In the genomic region with DNA sequence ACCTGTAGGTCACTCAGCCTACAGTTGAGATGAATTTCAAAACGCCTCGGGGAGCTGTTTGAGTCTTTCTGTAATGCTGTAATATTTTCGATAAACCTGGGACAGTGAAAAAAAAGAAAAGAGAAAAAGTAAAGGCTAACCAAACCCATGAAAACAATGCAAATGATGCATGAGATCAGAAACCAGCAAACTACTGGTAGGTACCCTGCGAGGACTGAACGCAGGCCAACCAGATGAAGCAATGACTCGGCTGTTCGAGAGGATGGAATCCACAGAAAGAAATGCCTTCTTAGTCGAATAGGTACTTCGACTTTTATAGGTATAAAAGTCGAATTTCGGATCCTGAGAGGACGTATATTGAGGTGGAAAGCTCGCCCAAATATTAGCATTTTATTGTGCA, we compare ENCODE assay signal across 8 cellular contexts. TPM values are rescaled to one million over a fixed set of nuclear protein-coding genes. Genes with fewer than 3 reads are reported as not detected.
DNase-seq lines count a peak whose midpoint lies in the region; ATAC-seq and TF ChIP-seq lines count a peak whose summit lies in the region.

No MANE protein-coding gene starts in this region.

- ATAC-seq in GM23338, result peak; percentile 66
- peak; percentile 38 for ATAC-seq in gastroesophageal sphincter
- ATAC-seq in HG03565 (IDR thresholded peaks at IDR 0.05; ENCODE audit: unreplicated experiment), result no peak

- 20 to 24% methylated on average over 13 of the region's 13 CpGs for WGBS in gastroesophageal sphincter (ENCODE audit: low coverage in 1 of 2), 2 donors
- 19% methylated on average over 13 of the region's 13 CpGs for WGBS in prostate gland

- no peak for TF ChIP-seq EP300 in gastroesophageal sphincter (IDR thresholded peaks at IDR 0.05)

- H3K4me2 ChIP-seq in GM23338, result peak overlapping the region; percentile 98

- no peaks in the 10 kb centered on the region for H3K9me3 ChIP-seq in WERI-Rb-1 (ENCODE audit: severe bottlenecking)
- H3K9me3 ChIP-seq in gastroesophageal sphincter, result no peaks in the 10 kb centered on the region
- H3K9me3 ChIP-seq in prostate gland, result no peaks in the 10 kb centered on the region

- intact Hi-C loops in prostate gland (cut with DNase I), result no loop called here

- peaks cover 17% of the 10 kb centered on the region for H3K27me3 Mint-ChIP-seq in GM23338 (ENCODE audit: insufficient read depth, low read depth, poor library complexity)

- H3K79me2 ChIP-seq in GM23338 (replicated peaks; ENCODE audit: insufficient read depth), result peaks cover 39% of the 10 kb centered on the region

- H3K27ac Mint-ChIP-seq in GM23338, result peak overlapping the region; percentile 98

- H3K27me3 ChIP-seq in GM23338 (ENCODE audit: insufficient read depth), result no peaks in the 10 kb centered on the region
- H3K27me3 ChIP-seq in WERI-Rb-1 (ENCODE audit: insufficient read depth, low read depth, severe bottlenecking), result no peaks in the 10 kb centered on the region
- H3K27me3 ChIP-seq in gastroesophageal sphincter, result no peaks in the 10 kb centered on the region
- H3K27me3 ChIP-seq in prostate gland (replicated peaks; ENCODE audit: insufficient read depth), result no peaks in the 10 kb centered on the region

- H3K4me3 ChIP-seq in AG09309 (ENCODE audit: control insufficient read depth, low read depth, low read length), result peak overlapping the region; percentile 76
- peak overlapping the region; percentile 97 for H3K4me3 ChIP-seq in GM23338
- H3K4me3 ChIP-seq in WERI-Rb-1 (ENCODE audit: low read depth, low read length), result peak overlapping the region; percentile 87
- peak overlapping the region; percentile 49 to 70 for H3K4me3 ChIP-seq in gastroesophageal sphincter
- peak overlapping the region; percentile 64 to 71 for H3K4me3 ChIP-seq in prostate gland

- H3F3A ChIP-seq in GM23338 (replicated peaks; ENCODE audit: low read depth), result no peaks in the 10 kb centered on the region; the same call in 1 of the 2 replicates

- H3K9me2 ChIP-seq in GM23338 (ENCODE audit: insufficient read depth), result no peaks in the 10 kb centered on the region

- H3K4me1 ChIP-seq in GM23338 (ENCODE audit: insufficient read depth), result peaks cover 16% of the 10 kb centered on the region; the same call in 1 of the 2 replicates
- H3K4me1 ChIP-seq in gastroesophageal sphincter, result peaks cover 0 to 20% (median 6%) of the 10 kb centered on the region in 3 donors
- no peaks in the 10 kb centered on the region for H3K4me1 ChIP-seq in prostate gland (replicated peaks)

- DNase-seq in AG09309 (ENCODE audit: low read depth) (no peak), GM23338 (ENCODE audit: low spot score) (peak; percentile 63), WERI-Rb-1 (no peak), prostate gland (ENCODE audit: low spot score) (no peak), A172 (ENCODE audit: low spot score) (no peak)
- no peak for DNase-seq in activated effector memory CD4-positive, alpha-beta T cell treated with anti-CD3 and anti-CD28 coated beads, Interleukin-2, amount 50 U/mL, for 16 hours

- peak overlapping the region; percentile 34 for H2AFZ ChIP-seq in GM23338

- peaks cover 14% of the 10 kb centered on the region for H3K4me1 Mint-ChIP-seq in GM23338

- peak overlapping the region; percentile 95 for H3K4me3 Mint-ChIP-seq in GM23338

- peaks cover 20% of the 10 kb centered on the region; the same call in 2 of the 3 replicates for H3K36me3 Mint-ChIP-seq in GM23338 (ENCODE audit: low read depth)

- no peak for TF ChIP-seq POLR2A in gastroesophageal sphincter (IDR thresholded peaks at IDR 0.05)
- TF ChIP-seq POLR2A in prostate gland (IDR thresholded peaks at IDR 0.05), result no peak

- H3K36me3 ChIP-seq in GM23338 (ENCODE audit: insufficient read depth) (peaks cover 3% of the 10 kb centered on the region; the same call in 1 of the 2 replicates), WERI-Rb-1 (peaks cover 26% of the 10 kb centered on the region), gastroesophageal sphincter (no peaks in the 10 kb centered on the region), prostate gland (no peaks in the 10 kb centered on the region)

- TF ChIP-seq CTCF in AG09309 (IDR thresholded peaks at IDR 0.05; ENCODE audit: control insufficient read depth, insufficient read depth, low read depth, low read length, missing control alignments), result no peak
- TF ChIP-seq CTCF in GM23338 (conservative IDR thresholded peaks at IDR 0.05; ENCODE audit: low read depth in 2 of 2), result no peak
- TF ChIP-seq CTCF in WERI-Rb-1 (IDR thresholded peaks at IDR 0.05; ENCODE audit: low read depth, low read length), result no peak
- no peak for TF ChIP-seq CTCF in gastroesophageal sphincter (IDR thresholded peaks at IDR 0.05)
- no peak for TF ChIP-seq CTCF in prostate gland (IDR thresholded peaks at IDR 0.05)

- 0 out of 2 replicates have a peak, but pooled peaks cover 6% of the 10 kb centered on the region for H4K20me1 ChIP-seq in GM23338 (replicated peaks; ENCODE audit: insufficient read depth)

- H3K27ac ChIP-seq in GM23338 (ENCODE audit: low read depth) (peak overlapping the region; percentile 85), WERI-Rb-1 (peak overlapping the region; percentile 96), gastroesophageal sphincter (peak overlapping the region in 2 of 4 donors; percentile 26 to 69), prostate gland (peak overlapping the region in 1 of 2 donors; percentile 37)

- no peaks in the 10 kb centered on the region for H3K9me3 Mint-ChIP-seq in GM23338

TF ChIP-seq in GM23338, 12 proteins besides CTCF, POLR2A, EP300 and RAD21:
- TF ChIP-seq ZNF331 (CRISPR knock-in tag; IDR thresholded peaks at IDR 0.05; ENCODE audit: low read depth) (no peak), POLR2AphosphoS5 (IDR thresholded peaks at IDR 0.05; ENCODE audit: low read depth) (no peak), ZNF114 (CRISPR knock-in tag; IDR thresholded peaks at IDR 0.05) (no peak), EZH2 (IDR thresholded peaks at IDR 0.05; ENCODE audit: low read depth, unreplicated experiment) (no peak), CREB1 (CRISPR knock-in tag; IDR thresholded peaks at IDR 0.05; ENCODE audit: low read depth) (no peak)

RNA-seq across cellular contexts. Expression of a gene that starts 0.5 kb away (rescaled TPM):
- 22.7 and 24.2 TPM in 2 replicates for total RNA-seq in GM23338 (2014; rRNA removed; shearing (Covaris generic))
- 21.1 and 30.9 TPM in 2 replicates for polyA plus RNA-seq in GM23338 (2016; fragmentation: Nextera tagmentation; extraction: Ambion mirVana)
- total RNA-seq in gastroesophageal sphincter (1 to 10 TPM in 1 of 4 donors, under 1 TPM in 3; 0.47 to 1.7 (median 0.86) TPM), prostate gland (1 to 10 TPM; 2.0 to 3.1 TPM)
- 8.9 and 13.2 TPM in 2 replicates for total RNA-seq in A172 (2014; rRNA removed; shearing (Covaris generic))

RNA-seq across cellular contexts. Expression of a gene that starts 6.8 kb away (rescaled TPM):
- 24.2 and 25.1 TPM in 2 replicates for total RNA-seq in GM23338 (2014; rRNA removed; shearing (Covaris generic))
- 28.6 and 31.7 TPM in 2 replicates for polyA plus RNA-seq in GM23338 (2016; fragmentation: Nextera tagmentation; extraction: Ambion mirVana)
- 10 to 100 TPM in 3 of 4 donors, 1 to 10 TPM in 1; 7.0 to 18.4 (median 11.4) TPM for total RNA-seq in gastroesophageal sphincter
- total RNA-seq in prostate gland, result 10 to 100 TPM in 1 of 2 donors, 1 to 10 TPM in 1; 8.0 to 14.8 TPM
- total RNA-seq in A172 (2014; rRNA removed; shearing (Covaris generic)), result 23.0 and 23.6 TPM in 2 replicates
